Comparison of ENCODE assay signal across 9 cellular contexts in the genomic region with DNA sequence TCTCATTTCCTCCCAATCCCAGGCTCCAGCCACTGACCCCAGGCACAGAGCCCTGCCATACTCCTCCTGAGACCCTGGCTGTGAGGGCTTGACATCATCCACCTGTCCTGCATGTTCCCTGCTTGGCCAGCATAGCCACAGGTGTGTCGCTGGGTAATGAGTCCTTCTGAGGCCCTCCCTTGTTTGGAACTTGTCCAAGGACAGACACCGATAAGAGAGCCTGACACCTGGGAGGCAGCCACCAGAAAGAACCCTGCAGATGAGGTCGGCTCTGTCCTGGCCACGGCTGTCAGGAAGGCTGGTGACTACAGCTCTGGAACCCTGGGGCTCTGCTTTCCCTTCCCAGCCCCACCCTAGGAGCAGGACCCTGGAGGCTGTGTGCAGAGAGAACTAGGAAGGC. TPM values are rescaled to one million over a fixed set of nuclear protein-coding genes. Genes with fewer than 3 reads are reported as not detected.
A peak's percentile ranks its signal among the peaks of the same experiment; 100 is the strongest.
DNase-seq lines count a peak whose midpoint lies in the region; ATAC-seq and FAIRE-seq lines count a peak whose summit lies in the region.
"Had no signal": no experiment of that assay in that cellular context is flagged by ENCODE, and none has a peak within 500 bp of the region (broad histone marks: within the 10 kb centered on the region; RNA-seq: fewer than 3 reads in every experiment).

No MANE protein-coding gene starts in this region.

- no peaks in the 10 kb centered on the region for H3K27me3 Mint-ChIP-seq in activated T-cell treated with anti-CD3 and anti-CD28 coated beads, Interleukin-2, amount 50 U/mL, for 24 hours
- no peaks in the 10 kb centered on the region for H3K27me3 Mint-ChIP-seq in activated naive CD8-positive, alpha-beta T cell treated with anti-CD3 and anti-CD28 coated beads for 36 hours
- H3K27me3 Mint-ChIP-seq in stimulated activated memory B cell treated with anti-CD40 and anti-IgM and Interleukin-4, amounts not matched to agents 10 μg/mL and 1 μg/mL and 100 μg/mL, for 72 hours, result no peaks in the 10 kb centered on the region
- H3K27me3 Mint-ChIP-seq: stimulated activated naive CD8-positive, alpha-beta T cell treated with anti-CD3 and anti-CD28 coated beads, Interleukin-15, Interleukin-2, amounts not matched to agents 100 ng/mL and 50 ng/mL, for 24 hours had no signal

- H3K9me3 Mint-ChIP-seq in activated T-cell treated with anti-CD3 and anti-CD28 coated beads, Interleukin-2, amount 50 U/mL, for 24 hours, result no peaks in the 10 kb centered on the region
- H3K9me3 Mint-ChIP-seq in activated naive CD8-positive, alpha-beta T cell treated with anti-CD3 and anti-CD28 coated beads for 36 hours, result peaks cover 2% of the 10 kb centered on the region
- H3K9me3 Mint-ChIP-seq in stimulated activated memory B cell treated with anti-CD40 and anti-IgM and Interleukin-4, amounts not matched to agents 10 μg/mL and 1 μg/mL and 100 μg/mL, for 72 hours, result no peaks in the 10 kb centered on the region
- H3K9me3 Mint-ChIP-seq: stimulated activated naive CD8-positive, alpha-beta T cell treated with anti-CD3 and anti-CD28 coated beads, Interleukin-15, Interleukin-2, amounts not matched to agents 100 ng/mL and 50 ng/mL, for 24 hours had no signal

- H3K4me1 Mint-ChIP-seq in activated T-cell treated with anti-CD3 and anti-CD28 coated beads, Interleukin-2, amount 50 U/mL, for 24 hours (ENCODE audit: low read depth), result peaks cover 42% of the 10 kb centered on the region
- peaks cover 46% of the 10 kb centered on the region for H3K4me1 Mint-ChIP-seq in activated naive CD8-positive, alpha-beta T cell treated with anti-CD3 and anti-CD28 coated beads for 36 hours
- H3K4me1 Mint-ChIP-seq in stimulated activated memory B cell treated with anti-CD40 and anti-IgM and Interleukin-4, amounts not matched to agents 10 μg/mL and 1 μg/mL and 100 μg/mL, for 72 hours, result peaks cover 55% of the 10 kb centered on the region

- H3K36me3 Mint-ChIP-seq in activated T-cell treated with anti-CD3 and anti-CD28 coated beads, Interleukin-2, amount 50 U/mL, for 24 hours (ENCODE audit: low read depth), result peaks cover 56% of the 10 kb centered on the region
- peaks cover 41% of the 10 kb centered on the region for H3K36me3 Mint-ChIP-seq in activated naive CD8-positive, alpha-beta T cell treated with anti-CD3 and anti-CD28 coated beads for 36 hours
- H3K36me3 Mint-ChIP-seq in stimulated activated memory B cell treated with anti-CD40 and anti-IgM and Interleukin-4, amounts not matched to agents 10 μg/mL and 1 μg/mL and 100 μg/mL, for 72 hours, result peaks cover 31% of the 10 kb centered on the region

- H3K27ac Mint-ChIP-seq in activated T-cell treated with anti-CD3 and anti-CD28 coated beads, Interleukin-2, amount 50 U/mL, for 24 hours, result peak overlapping the region; percentile 87
- H3K27ac Mint-ChIP-seq in activated naive CD8-positive, alpha-beta T cell treated with anti-CD3 and anti-CD28 coated beads for 36 hours, result peak overlapping the region; percentile 86
- H3K27ac Mint-ChIP-seq in stimulated activated memory B cell treated with anti-CD40 and anti-IgM and Interleukin-4, amounts not matched to agents 10 μg/mL and 1 μg/mL and 100 μg/mL, for 72 hours, result peak overlapping the region; percentile 84

- peak; percentile 2 for ATAC-seq in HG03442 (IDR thresholded peaks at IDR 0.05; ENCODE audit: unreplicated experiment)
- no peak for ATAC-seq in stimulated activated memory B cell treated with anti-CD40 and anti-IgM and Interleukin-4, amounts not matched to agents 10 μg/mL and 1 μg/mL and 100 μg/mL, for 72 hours

- no peak for DNase-seq in activated T-cell treated with anti-CD3 and anti-CD28 coated beads, Interleukin-2, amount 50 U/mL, for 24 hours
- no peak for DNase-seq in activated T-cell treated with anti-CD3 and anti-CD28 coated beads, Interleukin-2, amount 50 U/mL, for 1 hour
- DNase-seq in activated naive CD8-positive, alpha-beta T cell treated with anti-CD3 and anti-CD28 coated beads for 36 hours, result no peak
- DNase-seq in AG20443 (ENCODE audit: low spot score) (no peak), RCC 7860 (ENCODE audit: low spot score) (no peak)
- DNase-seq in stimulated activated CD4-positive, alpha-beta T cell treated with anti-CD3 and anti-CD28 coated beads, Interleukin-12 subunit alpha, Interleukin-12 subunit beta, amount 100 ng/mL, for 4 hours, result no peak

- no peak overlapping the region for H3K4me3 Mint-ChIP-seq in activated T-cell treated with anti-CD3 and anti-CD28 coated beads, Interleukin-2, amount 50 U/mL, for 24 hours
- no peak overlapping the region for H3K4me3 Mint-ChIP-seq in activated naive CD8-positive, alpha-beta T cell treated with anti-CD3 and anti-CD28 coated beads for 36 hours
- no peak overlapping the region for H3K4me3 Mint-ChIP-seq in stimulated activated memory B cell treated with anti-CD40 and anti-IgM and Interleukin-4, amounts not matched to agents 10 μg/mL and 1 μg/mL and 100 μg/mL, for 72 hours

- FAIRE-seq in RCC 7860 (lab: Jason Lieb, UNC), result no peak

RNA-seq across cellular contexts. Expression of a gene that starts 34.6 kb away (rescaled TPM):
- 10 to 100 TPM; 29.5 to 33.0 TPM for total RNA-seq in activated naive CD8-positive, alpha-beta T cell treated with anti-CD3 and anti-CD28 coated beads for 36 hours

RNA-seq across cellular contexts. Expression of a gene that starts 37.7 kb away (rescaled TPM):
- 1 to 10 TPM; 2.7 to 4.3 TPM for total RNA-seq in activated naive CD8-positive, alpha-beta T cell treated with anti-CD3 and anti-CD28 coated beads for 36 hours

RNA-seq across cellular contexts. Expression of a gene that starts 41.3 kb away (rescaled TPM):
- under 1 TPM in 1 of 2 experiments, not detected in 1; 0.39 TPM for total RNA-seq in activated naive CD8-positive, alpha-beta T cell treated with anti-CD3 and anti-CD28 coated beads for 36 hours
